Comparison of ENCODE assay signal across 8 cellular contexts in genomic region chr19:48738557-48739399, GRCh38. TPM values are rescaled to one million over a fixed set of nuclear protein-coding genes. Genes with fewer than 3 reads are reported as not detected.
A peak's percentile ranks its signal among the peaks of the same experiment; 100 is the strongest.
DNase-seq lines count a peak whose midpoint lies in the region; ATAC-seq and TF ChIP-seq lines count a peak whose summit lies in the region.

No MANE protein-coding gene starts in this region.

- H3K27ac Mint-ChIP-seq in brain, result peak overlapping the region; percentile 88 to 96 (median 93)

- in situ Hi-C loops in gastrocnemius medialis (cut with MboI; ENCODE audit: low sequenced_read_pairs in 4 of 4), result loop anchor here in 1 of 4 donors (25.0 kb wide), 1 partner anchor 101 kb away; the partner anchor contains the start of genes CA11 and DBP

- TF ChIP-seq CTCF in brain (conservative IDR thresholded peaks at IDR 0.05), result peak in 1 of 2 experiments; percentile 53
- peak in 4 of 5 experiments; percentile 55 to 84 (median 74) for TF ChIP-seq CTCF in gastrocnemius medialis (IDR thresholded peaks at IDR 0.05 in 4 of 5, conservative IDR thresholded peaks at IDR 0.05 in 1 of 5)

- peaks cover 7% of the 10 kb centered on the region for H3K4me1 ChIP-seq in iPS-15b (ENCODE audit: control insufficient read depth, insufficient read depth, low read length)
- peaks cover 3 to 16% of the 10 kb centered on the region in 2 donors for H3K4me1 ChIP-seq in gastrocnemius medialis

- peaks cover 0 to 5% (median 3%) of the 10 kb centered on the region in 5 experiments for H3K9me3 Mint-ChIP-seq in brain

- peaks cover 4% of the 10 kb centered on the region for H3K36me3 Mint-ChIP-seq in brain

- peak overlapping the region; percentile 14; the same call in 1 of the 2 replicates for H3K4me3 ChIP-seq in GM08714 (ENCODE audit: low read length)
- peak overlapping the region; percentile 45 for H3K4me3 ChIP-seq in iPS-15b (ENCODE audit: low read depth, low read length)
- H3K4me3 ChIP-seq in gastrocnemius medialis, result peak overlapping the region; percentile 50 to 75 (median 56)

- peak overlapping the region; percentile 79 to 88 (median 86) for H3K27ac ChIP-seq in gastrocnemius medialis

- H3K9ac ChIP-seq in iPS-15b (ENCODE audit: low read depth, low read length), result no peak overlapping the region

- intact Hi-C loops in gastrocnemius medialis (cut with DNase I; ENCODE audit: low total_unique reads), result loop anchor here (1.0 kb wide), 3 partner anchors 18 to 92 kb away; partner anchors contain the start of gene CA11

- peak; percentile 55 to 66 for TF ChIP-seq POLR2A in gastrocnemius medialis (IDR thresholded peaks at IDR 0.05)

- H3K4me3 Mint-ChIP-seq in brain, result peak overlapping the region; percentile 83 to 89 (median 88)

- no peaks in the 10 kb centered on the region for H3K9me3 ChIP-seq in iPS-15b (ENCODE audit: control insufficient read depth, insufficient read depth, low read length)
- no peaks in the 10 kb centered on the region for H3K9me3 ChIP-seq in gastrocnemius medialis

- H3K27me3 ChIP-seq in iPS-15b (ENCODE audit: control insufficient read depth, insufficient read depth, low read length), result peaks cover 19% of the 10 kb centered on the region
- no peaks in the 10 kb centered on the region for H3K27me3 ChIP-seq in gastrocnemius medialis

- H3K4me1 Mint-ChIP-seq in brain, result peaks cover 39% of the 10 kb centered on the region

- no peaks in the 10 kb centered on the region for H3K36me3 ChIP-seq in iPS-15b (ENCODE audit: control insufficient read depth, insufficient read depth, low read length)
- no peaks in the 10 kb centered on the region for H3K36me3 ChIP-seq in gastrocnemius medialis

- ATAC-seq in HG02798 (IDR thresholded peaks at IDR 0.05; ENCODE audit: poor library complexity, unreplicated experiment) (peak; percentile 92), gastrocnemius medialis (peak; percentile 76 to 79), HG03378 (IDR thresholded peaks at IDR 0.05; ENCODE audit: unreplicated experiment) (no peak)

- DNase-seq in NCI-H2081 treated with DMSO at 0.1 percent for 48 hours (lab: John Stamatoyannopoulos, UW) (peak; percentile 49), UCSD-AML1 (lab: John Stamatoyannopoulos, UW; ENCODE audit: unreplicated experiment) (peak; percentile 94), gastrocnemius medialis (peak; percentile 88 to 91)

- peaks cover 15% of the 10 kb centered on the region for H3K27me3 Mint-ChIP-seq in brain

RNA-seq across cellular contexts. Expression of gene RASIP1, which starts 1.6 kb away (rescaled TPM):
- 4.7 TPM for polyA plus RNA-seq in brain (ENCODE audit: insufficient read depth, low read depth, low replicate concordance)
- 1 to 10 TPM; 3.4 to 8.1 (median 6.3) TPM for total RNA-seq in gastrocnemius medialis

RNA-seq across cellular contexts. Expression of gene IZUMO1, which starts 7.9 kb away (rescaled TPM):
- 0.20 TPM for polyA plus RNA-seq in brain (ENCODE audit: insufficient read depth, low read depth, low replicate concordance)
- total RNA-seq in gastrocnemius medialis, result 1 to 10 TPM in 1 of 4 donors, not detected in 3; 2.1 TPM

RNA-seq across cellular contexts. Expression of gene FUT1, which starts 13.7 kb away (rescaled TPM):
- polyA plus RNA-seq in brain (ENCODE audit: insufficient read depth, low read depth, low replicate concordance), result 7.9 TPM
- 1 to 10 TPM in 2 of 4 donors, under 1 TPM in 2; 0.61 to 1.3 (median 0.98) TPM for total RNA-seq in gastrocnemius medialis

RNA-seq across cellular contexts. Expression of gene FGF21, which starts 16.5 kb away (rescaled TPM):
- 3.6 TPM for polyA plus RNA-seq in brain (ENCODE audit: insufficient read depth, low read depth, low replicate concordance)
- not detected for total RNA-seq in gastrocnemius medialis

RNA-seq across cellular contexts. Expression of gene MAMSTR, which starts 19.3 kb away (rescaled TPM):
- 3.6 TPM for polyA plus RNA-seq in brain (ENCODE audit: insufficient read depth, low read depth, low replicate concordance)
- total RNA-seq in gastrocnemius medialis, result 10 to 100 TPM in 1 of 4 donors, 1 to 10 TPM in 3; 3.4 to 10.8 (median 5.4) TPM
